Comparison of ENCODE assay signal across 11 cellular contexts in genomic region chr22:38674888-38675287, GRCh38.
"Had no signal": no experiment of that assay in that cellular context is flagged by ENCODE, and none has a peak within 500 bp of the region (broad histone marks: within the 10 kb centered on the region; RNA-seq: fewer than 3 reads in every experiment).

No MANE protein-coding gene starts in this region.

- H3K4me3 Mint-ChIP-seq: activated CD8-positive, alpha-beta T cell treated with anti-CD3 and anti-CD28 coated beads, Interleukin-2, amount 10 ng/mL, durations not matched to agents 7 days and 5 days; neural progenitor cell; T-helper 1 cell treated with Interleukin-12 subunit alpha and Interleukin-12 subunit beta and Interleukin-4 antibody, amounts not matched to agents 30 μg/mL and 1 μg/mL, for 36 hours; WTC11 had no signal

- DNase-seq: activated CD4-positive, alpha-beta T cell treated with anti-CD3 and anti-CD28 coated beads for 48 hours; activated CD8-positive, alpha-beta T cell treated with anti-CD3 and anti-CD28 coated beads, Interleukin-2, amount 10 ng/mL, durations not matched to agents 7 days and 5 days; activated naive CD4-positive, alpha-beta T cell treated with Interleukin-2 at 50 U/mL for 16 hours; foreskin keratinocyte; ovary; stimulated activated CD4-positive, alpha-beta T cell treated with anti-CD3 and anti-CD28 coated beads, Interleukin-15, amount 100 ng/mL, for 24 hours; stimulated activated CD4-positive, alpha-beta T cell treated with anti-CD3 and anti-CD28 coated beads, Interleukin-4, amount 100 ng/mL, for 24 hours; stomach had no signal

- H3K27ac Mint-ChIP-seq: activated CD8-positive, alpha-beta T cell treated with anti-CD3 and anti-CD28 coated beads, Interleukin-2, amount 10 ng/mL, durations not matched to agents 7 days and 5 days; neural progenitor cell; T-helper 1 cell treated with Interleukin-12 subunit alpha and Interleukin-12 subunit beta and Interleukin-4 antibody, amounts not matched to agents 30 μg/mL and 1 μg/mL, for 36 hours; WTC11 had no signal

- H3K4me1 Mint-ChIP-seq: WTC11 had no signal

- H3K9me3 Mint-ChIP-seq: neural progenitor cell; T-helper 1 cell treated with Interleukin-12 subunit alpha and Interleukin-12 subunit beta and Interleukin-4 antibody, amounts not matched to agents 30 μg/mL and 1 μg/mL, for 36 hours; WTC11 had no signal

- ATAC-seq: activated CD8-positive, alpha-beta T cell treated with anti-CD3 and anti-CD28 coated beads, Interleukin-2, amount 10 ng/mL, durations not matched to agents 7 days and 5 days; foreskin keratinocyte; WTC11 had no signal
